32 cellular contexts compared by ENCODE assay signal in genomic region chr1:183353597-183353996, GRCh38.
A peak's percentile ranks its signal among the peaks of the same experiment; 100 is the strongest.
DNase-seq lines count a peak whose midpoint lies in the region; ATAC-seq lines count a peak whose summit lies in the region.
"Had no signal": no experiment of that assay in that cellular context is flagged by ENCODE, and none has a peak within 500 bp of the region (broad histone marks: within the 10 kb centered on the region; RNA-seq: fewer than 3 reads in every experiment).

No MANE protein-coding gene starts in this region.

- H3K4me1 Mint-ChIP-seq in immature natural killer cell = no peaks in the 10 kb centered on the region
- H3K4me1 Mint-ChIP-seq: stimulated activated naive CD8-positive, alpha-beta T cell treated with anti-CD3 and anti-CD28 coated beads, Interleukin-15, amount 100 ng/mL, for 72 hours had no signal

- no peaks in the 10 kb centered on the region for H3K36me3 ChIP-seq in subcutaneous abdominal adipose tissue (ENCODE audit: control insufficient read depth in 5 of 5, insufficient read depth in 5 of 5, low read length in 5 of 5)
- H3K36me3 ChIP-seq: brain microvascular endothelial cell, heart right ventricle, pancreas, Peyer's patch, spleen, tibial artery, vagina had no signal

- no peak for ATAC-seq in HG02938 (IDR thresholded peaks at IDR 0.05; ENCODE audit: unreplicated experiment)
- ATAC-seq: GM12878; K562; right cardiac atrium; stimulated activated naive CD8-positive, alpha-beta T cell treated with anti-CD3 and anti-CD28 coated beads, Interleukin-15, amount 100 ng/mL, for 72 hours had no signal

- H3K9ac ChIP-seq in subcutaneous abdominal adipose tissue (ENCODE audit: low read length in 5 of 5) = no peak overlapping the region

- H3K9me3 Mint-ChIP-seq in immature natural killer cell = peaks cover 0 to 2% (median 0%) of the 10 kb centered on the region in 6 donors
- H3K9me3 Mint-ChIP-seq: activated T-helper 2 cell treated with anti-CD3 and anti-CD28 coated beads, Interferon-gamma antibody, Interleukin-2, Interleukin-4, amounts not matched to agents 10 μg/mL and 5 μg/mL and 100 μg/mL, durations not matched to agents 14 hours and 24 hours and 36 hours; CD4-positive, alpha-beta T cell; T-helper 2 cell treated with Interferon-gamma antibody and Interleukin-4, amounts not matched to agents 5 μg/mL and 100 μg/mL, for 36 hours had no signal

- H3K27me3 Mint-ChIP-seq in immature natural killer cell (ENCODE audit: low read depth in 3 of 3) = peaks cover 2 to 17% (median 3%) of the 10 kb centered on the region in 3 donors

- no peaks in the 10 kb centered on the region for H3K36me3 Mint-ChIP-seq in immature natural killer cell

- no peak overlapping the region for H3K27ac Mint-ChIP-seq in immature natural killer cell
- H3K27ac Mint-ChIP-seq: activated T-helper 2 cell treated with anti-CD3 and anti-CD28 coated beads, Interferon-gamma antibody, Interleukin-2, Interleukin-4, amounts not matched to agents 10 μg/mL and 5 μg/mL and 100 μg/mL, durations not matched to agents 14 hours and 24 hours and 36 hours; CD4-positive, alpha-beta T cell; nephron; stimulated activated naive CD8-positive, alpha-beta T cell treated with anti-CD3 and anti-CD28 coated beads, Interleukin-15, amount 100 ng/mL, for 72 hours; T-helper 2 cell treated with Interferon-gamma antibody and Interleukin-4, amounts not matched to agents 5 μg/mL and 100 μg/mL, for 36 hours had no signal

- peaks cover 0 to 14% (median 0%) of the 10 kb centered on the region in 5 donors for H3K4me1 ChIP-seq in subcutaneous abdominal adipose tissue (ENCODE audit: control insufficient read depth in 5 of 5, insufficient read depth in 5 of 5, low read length in 5 of 5)
- H3K4me1 ChIP-seq: pancreas, Peyer's patch, spleen had no signal

- no peak overlapping the region for H3K4me3 Mint-ChIP-seq in immature natural killer cell
- H3K4me3 Mint-ChIP-seq: CD4-positive, alpha-beta T cell; nephron; stimulated activated naive CD8-positive, alpha-beta T cell treated with anti-CD3 and anti-CD28 coated beads, Interleukin-15, amount 100 ng/mL, for 72 hours; T-helper 2 cell treated with Interferon-gamma antibody and Interleukin-4, amounts not matched to agents 5 μg/mL and 100 μg/mL, for 36 hours had no signal

- no peak overlapping the region for H3K4me3 ChIP-seq in subcutaneous abdominal adipose tissue (ENCODE audit: low read depth in 1 of 5, low read length in 5 of 5)
- H3K4me3 ChIP-seq: GM12878, heart right ventricle, K562, pancreas, Peyer's patch, spleen, tibial artery, vagina had no signal

- H3K27me3 ChIP-seq in subcutaneous abdominal adipose tissue (ENCODE audit: control insufficient read depth in 5 of 5, insufficient read depth in 4 of 5, low read length in 5 of 5) = no peaks in the 10 kb centered on the region
- H3K27me3 ChIP-seq: pancreas, Peyer's patch, tibial artery, vagina had no signal

- peak; percentile 3 for DNase-seq in NCI-H345 (lab: John Stamatoyannopoulos, UW)
- DNase-seq in NCI-H345 treated with DMSO at 0.1 percent for 48 hours (lab: John Stamatoyannopoulos, UW; ENCODE audit: unreplicated experiment) = no peak
- DNase-seq in M059J (ENCODE audit: low read depth) = peak; percentile 59
- DNase-seq in iPS DF 19.7 (ENCODE audit: low read depth, low spot score) = peak; percentile 35
- no peak for DNase-seq in immature natural killer cell
- DNase-seq in activated CD4-positive, alpha-beta T cell treated with anti-CD3 and anti-CD28 coated beads for 48 hours = no peak
- DNase-seq: activated naive CD4-positive, alpha-beta T cell treated with anti-CD3 and anti-CD28 coated beads, Interleukin-2, amount 50 U/mL, for 16 hours; activated T-cell treated with anti-CD3 and anti-CD28 coated beads for 4 hours; amygdala; brain microvascular endothelial cell; CD4-positive, alpha-beta T cell; EL; foreskin melanocyte; heart right ventricle; NCI-H1105; NCI-H226; NCI-H748 treated with DMSO at 0.1 percent for 48 hours; pancreas; Peyer's patch; right cardiac atrium; SIG-M5; spleen; stimulated activated naive CD8-positive, alpha-beta T cell treated with anti-CD3 and anti-CD28 coated beads, Interleukin-15, amount 100 ng/mL, for 72 hours; tibial artery had no signal

- H3K27ac ChIP-seq in subcutaneous abdominal adipose tissue (ENCODE audit: low read depth, low read length) = peak overlapping the region; percentile 18
- H3K27ac ChIP-seq: brain microvascular endothelial cell, heart right ventricle, pancreas, Peyer's patch, spleen, tibial artery, vagina had no signal

- no peaks in the 10 kb centered on the region for H3K9me3 ChIP-seq in subcutaneous abdominal adipose tissue (ENCODE audit: control insufficient read depth in 5 of 5, low read length in 5 of 5)
- H3K9me3 ChIP-seq: heart right ventricle, pancreas, Peyer's patch, spleen, tibial artery, vagina had no signal

Comparison
In these comparisons a context has a peak if more than half of its experiments do, and no peak if none do; other contexts are left out.
1. DNase-seq: peak in NCI-H345 (single experiment), M059J (single experiment) and iPS DF 19.7 (single experiment); none in NCI-H345 treated with DMSO at 0.1 percent for 48 hours (single experiment), immature natural killer cell (0 of 3) and activated CD4-positive, alpha-beta T cell treated with anti-CD3 and anti-CD28 coated beads for 48 hours (single experiment).